Comparison of ENCODE assay signal across 1 cellular context in the genomic region with DNA sequence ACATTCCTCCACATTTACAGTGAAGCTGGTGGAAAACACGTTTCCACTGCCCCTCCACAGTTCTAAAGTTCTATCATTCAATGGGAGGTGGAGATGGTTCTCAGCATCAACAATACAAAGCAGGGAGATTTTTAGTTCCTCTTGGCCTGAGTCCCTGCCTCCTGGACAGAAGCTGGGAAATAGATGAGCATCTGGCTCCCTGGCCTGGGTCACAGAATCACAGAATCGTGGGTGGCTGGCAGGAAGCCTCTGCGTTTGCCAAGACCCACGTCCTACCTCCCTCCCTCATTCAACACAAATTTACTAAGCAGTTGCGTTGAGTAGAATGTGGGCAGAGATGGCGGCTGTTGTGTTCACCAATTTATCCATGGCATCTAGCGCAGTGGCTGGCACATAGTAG.
A peak's percentile ranks its signal among the peaks of the same experiment; 100 is the strongest.
TF ChIP-seq lines count a peak whose summit lies in the region.

No MANE protein-coding gene starts in this region.

TF ChIP-seq in HEK293, 187 proteins besides CTCF, POLR2A, EP300 and RAD21 (continued from another document):
- no peak for TF ChIP-seq ZNF677 (tag by site-specific recombination; IDR thresholded peaks at IDR 0.05)
- peak; percentile 53 for TF ChIP-seq EGR2 (tag by site-specific recombination; IDR thresholded peaks at IDR 0.05; ENCODE audit: low read depth)
- no peak for TF ChIP-seq HOXA7 (CRISPR knock-in tag; IDR thresholded peaks at IDR 0.05; ENCODE audit: borderline replicate concordance)
- no peak for TF ChIP-seq SP3 (tag by site-specific recombination; IDR thresholded peaks at IDR 0.05)
- TF ChIP-seq ZNF830 (tag by site-specific recombination; IDR thresholded peaks at IDR 0.05; ENCODE audit: low read depth), result no peak
- no peak for TF ChIP-seq ZNF146 (tag by site-specific recombination; IDR thresholded peaks at IDR 0.05)
- no peak for TF ChIP-seq ZNF324 (tag by site-specific recombination; IDR thresholded peaks at IDR 0.05)
- TF ChIP-seq FEZF1 (tag by site-specific recombination; IDR thresholded peaks at IDR 0.05), result no peak
